Comparison of ENCODE assay signal across 2 cellular contexts in genomic region chr14:50594577-50595316, GRCh38.
TF ChIP-seq lines count a peak whose summit lies in the region.

No MANE protein-coding gene starts in this region.

TF ChIP-seq in HEK293, 187 proteins besides CTCF, POLR2A, EP300 and RAD21 (continued from another document):
- TF ChIP-seq, protein P1, sequence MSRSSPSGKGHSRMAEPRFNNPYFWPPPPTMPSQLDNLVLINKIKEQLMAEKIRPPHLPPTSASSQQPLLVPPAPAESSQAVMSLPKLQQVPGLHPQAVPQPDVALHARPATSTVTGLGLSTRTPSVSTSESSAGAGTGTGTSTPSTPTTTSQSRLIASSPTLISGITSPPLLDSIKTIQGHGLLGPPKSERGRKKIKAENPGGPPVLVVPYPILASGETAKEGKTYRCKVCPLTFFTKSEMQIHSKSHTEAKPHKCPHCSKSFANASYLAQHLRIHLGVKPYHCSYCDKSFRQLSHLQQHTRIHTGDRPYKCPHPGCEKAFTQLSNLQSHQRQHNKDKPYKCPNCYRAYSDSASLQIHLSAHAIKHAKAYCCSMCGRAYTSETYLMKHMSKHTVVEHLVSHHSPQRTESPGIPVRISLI (tag by site-specific recombination; IDR thresholded peaks at IDR 0.05), result 0 out of 2 replicates have a peak, but pooled peaks have one; percentile 19
- peak; percentile 74 for TF ChIP-seq PRDM1 (tag by site-specific recombination; IDR thresholded peaks at IDR 0.05)

TF ChIP-seq in H1, 55 proteins besides CTCF, POLR2A, EP300 and RAD21 (continued from another document):
- TF ChIP-seq, protein P2, sequence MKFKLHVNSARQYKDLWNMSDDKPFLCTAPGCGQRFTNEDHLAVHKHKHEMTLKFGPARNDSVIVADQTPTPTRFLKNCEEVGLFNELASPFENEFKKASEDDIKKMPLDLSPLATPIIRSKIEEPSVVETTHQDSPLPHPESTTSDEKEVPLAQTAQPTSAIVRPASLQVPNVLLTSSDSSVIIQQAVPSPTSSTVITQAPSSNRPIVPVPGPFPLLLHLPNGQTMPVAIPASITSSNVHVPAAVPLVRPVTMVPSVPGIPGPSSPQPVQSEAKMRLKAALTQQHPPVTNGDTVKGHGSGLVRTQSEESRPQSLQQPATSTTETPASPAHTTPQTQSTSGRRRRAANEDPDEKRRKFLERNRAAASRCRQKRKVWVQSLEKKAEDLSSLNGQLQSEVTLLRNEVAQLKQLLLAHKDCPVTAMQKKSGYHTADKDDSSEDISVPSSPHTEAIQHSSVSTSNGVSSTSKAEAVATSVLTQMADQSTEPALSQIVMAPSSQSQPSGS (IDR thresholded peaks at IDR 0.05; ENCODE audit: low read length), result no peak
- TF ChIP-seq SP2 (IDR thresholded peaks at IDR 0.05; ENCODE audit: low read length), result no peak
- TF ChIP-seq NRF1 (IDR thresholded peaks at IDR 0.05; ENCODE audit: low read depth, low read length), result no peak
